In the genomic region with DNA sequence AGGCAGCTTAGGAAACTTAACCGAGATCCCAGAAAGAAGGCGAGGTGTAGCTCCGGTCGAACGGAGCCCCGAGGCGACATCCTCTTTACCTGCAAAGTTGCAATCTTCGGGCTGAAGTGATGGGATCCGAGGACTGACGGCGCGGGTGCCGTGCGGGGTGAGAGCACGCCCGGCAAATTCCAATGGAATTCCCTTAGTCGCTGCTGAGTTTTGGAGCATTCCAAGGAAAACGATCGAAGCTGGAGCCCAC, we compare ENCODE assay signal across 9 cellular contexts. TPM values are rescaled to one million over a fixed set of nuclear protein-coding genes. Genes with fewer than 3 reads are reported as not detected.
DNase-seq lines count a peak whose midpoint lies in the region; ATAC-seq, FAIRE-seq and TF ChIP-seq lines count a peak whose summit lies in the region.
"Had no signal": no experiment of that assay in that cellular context is flagged by ENCODE, and none has a peak within 500 bp of the region (broad histone marks: within the 10 kb centered on the region; RNA-seq: fewer than 3 reads in every experiment).

No MANE protein-coding gene starts in this region.

- no peaks in the 10 kb centered on the region for H3K9me3 ChIP-seq in osteoblast (ENCODE audit: low read depth, low read length)

- peaks cover 33% of the 10 kb centered on the region for H3K4me1 ChIP-seq in osteoblast (ENCODE audit: insufficient read depth, low read length)

- H3K4me3 ChIP-seq in AG10803 (ENCODE audit: low read length) (peak overlapping the region; percentile 90), fibroblast of the aortic adventitia (ENCODE audit: low read depth, low read length) (peak overlapping the region; percentile 70), osteoblast (ENCODE audit: insufficient read depth, low read length) (peak overlapping the region; percentile 82)

- peak overlapping the region; percentile 84 for H2AFZ ChIP-seq in osteoblast (ENCODE audit: low read length)

- TF ChIP-seq CTCF in AG10803 (conservative IDR thresholded peaks at IDR 0.05; ENCODE audit: low read length), result no peak
- TF ChIP-seq CTCF in fibroblast of the aortic adventitia (IDR thresholded peaks at IDR 0.05; ENCODE audit: insufficient read depth, low read length), result no peak
- no peak for TF ChIP-seq CTCF in osteoblast (IDR thresholded peaks at IDR 0.05; ENCODE audit: extremely low read depth, low read depth, low read length)
- TF ChIP-seq CTCF in omental fat pad (IDR thresholded peaks at IDR 0.05), result no peak

- no peaks in the 10 kb centered on the region for H3K27me3 ChIP-seq in osteoblast (ENCODE audit: insufficient read depth, low read length)

- ATAC-seq in omental fat pad (ENCODE audit: low FRiP score) (no peak), HG03457 (IDR thresholded peaks at IDR 0.05; ENCODE audit: unreplicated experiment) (no peak)

- no peak for FAIRE-seq in RCC 7860 (lab: Jason Lieb, UNC)

- no peaks in the 10 kb centered on the region for H4K20me1 ChIP-seq in osteoblast (ENCODE audit: insufficient read depth, low read length)

- DNase-seq in AG10803 (ENCODE audit: low read depth) (no peak), RCC 7860 (ENCODE audit: low spot score) (peak; percentile 4), fibroblast of the aortic adventitia (ENCODE audit: low read depth) (peak; percentile 22), osteoblast (ENCODE audit: insufficient read length, low spot score, missing footprints) (no peak), omental fat pad (ENCODE audit: low spot score) (no peak), NCI-H2107 (lab: John Stamatoyannopoulos, UW) (no peak), NCI-H1694 treated with DMSO at 0.1 percent for 48 hours (lab: John Stamatoyannopoulos, UW) (no peak)
- DNase-seq: activated B cell treated with CpG ODN at 0.5 μM for 24 hours had no signal

- peak overlapping the region; percentile 92 for H3K27ac ChIP-seq in osteoblast (ENCODE audit: low read depth, low read length)

- H3K4me2 ChIP-seq in osteoblast (ENCODE audit: insufficient read depth, low read length), result peak overlapping the region; percentile 85

- peaks cover 55% of the 10 kb centered on the region for H3K79me2 ChIP-seq in osteoblast (ENCODE audit: insufficient read depth, low read length)

- no peaks in the 10 kb centered on the region for H3K36me3 ChIP-seq in osteoblast (ENCODE audit: insufficient read depth, low read length)

RNA-seq across cellular contexts. Expression of gene TRPC4, which starts 0.1 kb away (rescaled TPM):
- total RNA-seq in fibroblast of the aortic adventitia (ENCODE audit: low replicate concordance), result 1.2 and 5.5 TPM in 2 replicates
- total RNA-seq in osteoblast, result 8.3 and 9.8 TPM in 2 replicates
- total RNA-seq in omental fat pad, result 1 to 10 TPM in 1 of 4 donors, under 1 TPM in 3; 0.56 to 1.4 (median 0.95) TPM
- total RNA-seq: activated B cell treated with CpG ODN at 0.5 μM for 24 hours had no signal

Comparison
In these comparisons a context has a peak if more than half of its experiments do, and no peak if none do; other contexts are left out.
1. DNase-seq: peak in RCC 7860 (single experiment) and fibroblast of the aortic adventitia (single experiment); none in AG10803 (single experiment), osteoblast (single experiment), omental fat pad (single experiment), NCI-H2107 (single experiment) and NCI-H1694 treated with DMSO at 0.1 percent for 48 hours (single experiment).
2. Peak in every context shown above with its lines, with median percentiles within 50 percentile points of each other: H3K4me3 ChIP-seq.